In the genomic region with DNA sequence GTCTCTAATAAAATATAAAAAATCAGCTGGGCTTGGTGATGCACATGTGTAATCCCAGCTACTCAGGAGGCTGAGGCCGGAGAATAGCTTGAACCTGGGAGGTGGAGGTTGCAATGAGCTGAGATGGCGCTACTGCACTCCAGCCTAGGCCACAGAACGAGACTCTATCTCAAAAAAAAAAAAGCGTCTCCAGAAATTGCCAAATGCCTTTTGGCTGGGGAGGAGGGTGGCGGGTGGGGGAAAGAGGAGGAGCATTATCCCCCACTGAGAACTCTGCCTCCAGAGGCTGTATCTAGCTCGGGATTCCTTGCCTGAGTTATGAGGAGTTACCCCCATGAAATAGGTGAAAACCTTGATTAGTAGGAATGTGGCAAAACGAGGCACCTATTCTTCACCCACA, we compare ENCODE assay signal across 18 cellular contexts. TPM values are rescaled to one million over a fixed set of nuclear protein-coding genes. Genes with fewer than 3 reads are reported as not detected.
"Had no signal": no experiment of that assay in that cellular context is flagged by ENCODE, and none has a peak within 500 bp of the region (broad histone marks: within the 10 kb centered on the region; RNA-seq: fewer than 3 reads in every experiment).

No MANE protein-coding gene starts in this region.

- DNase-seq: activated CD4-positive, alpha-beta T cell treated with anti-CD3 and anti-CD28 coated beads for 1 hour; activated naive CD4-positive, alpha-beta T cell treated with anti-CD3 and anti-CD28 coated beads for 36 hours; activated T-cell treated with anti-CD3 and anti-CD28 coated beads, Interleukin-2, amount 50 U/mL, for 24 hours; cerebellar nuclear complex; cortex of kidney; effector CD4-positive, alpha-beta T cell; heart right ventricle; kidney glomerular epithelial cell; left ventricle myocardium superior; pancreas; stimulated activated CD4-positive, alpha-beta T cell treated with anti-CD3 and anti-CD28 coated beads, Interleukin-4, amount 100 ng/mL, for 24 hours; upper lobe of left lung; WERI-Rb-1 had no signal

- H3K4me3 Mint-ChIP-seq: activated naive CD4-positive, alpha-beta T cell treated with anti-CD3 and anti-CD28 coated beads for 36 hours; activated T-cell treated with anti-CD3 and anti-CD28 coated beads, Interleukin-2, amount 50 U/mL, for 24 hours; stimulated activated memory B cell treated with anti-CD40 and anti-IgM and Interleukin-4, amounts not matched to agents 10 μg/mL and 1 μg/mL and 100 μg/mL, for 72 hours had no signal

- H3K36me3 ChIP-seq: ascending aorta, esophagus muscularis mucosa, heart right ventricle, pancreas, thoracic aorta, upper lobe of left lung, WERI-Rb-1 had no signal

- H3K9me3 Mint-ChIP-seq: activated naive CD4-positive, alpha-beta T cell treated with anti-CD3 and anti-CD28 coated beads for 36 hours; activated T-cell treated with anti-CD3 and anti-CD28 coated beads, Interleukin-2, amount 50 U/mL, for 24 hours; stimulated activated memory B cell treated with anti-CD40 and anti-IgM and Interleukin-4, amounts not matched to agents 10 μg/mL and 1 μg/mL and 100 μg/mL, for 72 hours had no signal

- H3K27me3 ChIP-seq: ascending aorta, esophagus muscularis mucosa, heart right ventricle, pancreas, upper lobe of left lung had no signal

- H3K27me3 Mint-ChIP-seq: stimulated activated memory B cell treated with anti-CD40 and anti-IgM and Interleukin-4, amounts not matched to agents 10 μg/mL and 1 μg/mL and 100 μg/mL, for 72 hours had no signal

- H3K4me3 ChIP-seq: ascending aorta, esophagus muscularis mucosa, heart right ventricle, pancreas, thoracic aorta, upper lobe of left lung had no signal

- H3K36me3 Mint-ChIP-seq: stimulated activated memory B cell treated with anti-CD40 and anti-IgM and Interleukin-4, amounts not matched to agents 10 μg/mL and 1 μg/mL and 100 μg/mL, for 72 hours had no signal

- ATAC-seq: heart right ventricle; left ventricle myocardium superior; pancreas; sciatic nerve; stimulated activated memory B cell treated with anti-CD40 and anti-IgM and Interleukin-4, amounts not matched to agents 10 μg/mL and 1 μg/mL and 100 μg/mL, for 72 hours had no signal

- H3K27ac Mint-ChIP-seq: activated naive CD4-positive, alpha-beta T cell treated with anti-CD3 and anti-CD28 coated beads for 36 hours; stimulated activated memory B cell treated with anti-CD40 and anti-IgM and Interleukin-4, amounts not matched to agents 10 μg/mL and 1 μg/mL and 100 μg/mL, for 72 hours had no signal

RNA-seq across cellular contexts. Expression of gene ROPN1L, which starts 4.8 kb away (rescaled TPM):
- total RNA-seq: activated naive CD4-positive, alpha-beta T cell treated with anti-CD3 and anti-CD28 coated beads for 36 hours; ascending aorta; thoracic aorta had no signal
